9 cellular contexts compared by ENCODE assay signal in the genomic region with DNA sequence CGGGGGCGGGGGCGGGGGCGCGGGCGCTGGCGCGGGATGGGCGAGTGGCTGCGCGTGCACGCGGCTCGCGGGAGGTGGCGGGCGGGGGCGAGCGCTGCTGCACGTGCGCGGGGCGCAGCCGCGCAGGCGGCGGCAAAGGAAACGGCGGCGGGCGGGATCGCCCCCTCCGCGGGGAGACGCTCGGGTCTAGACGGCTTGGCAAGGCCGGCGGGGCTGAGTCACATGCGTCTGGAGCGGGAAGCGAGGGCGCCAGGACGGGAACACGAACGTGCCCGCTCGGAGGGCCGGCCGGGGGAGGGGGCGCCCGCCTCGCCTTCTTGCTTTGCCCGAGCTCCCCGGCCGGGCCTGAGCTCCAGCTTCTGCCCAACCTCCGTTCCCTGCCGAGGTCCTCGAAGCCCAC. TPM values are rescaled to one million over a fixed set of nuclear protein-coding genes. Genes with fewer than 3 reads are reported as not detected.
DNase-seq lines count a peak whose midpoint lies in the region; ATAC-seq, FAIRE-seq and TF ChIP-seq lines count a peak whose summit lies in the region.
"Had no signal": no experiment of that assay in that cellular context is flagged by ENCODE, and none has a peak within 500 bp of the region (broad histone marks: within the 10 kb centered on the region; RNA-seq: fewer than 3 reads in every experiment).

No MANE protein-coding gene starts in this region.

- under 1% methylated on average over 57 of the region's 59 CpGs for WGBS in urinary bladder

- peak; percentile 62 for DNase-seq in ELF-1 (ENCODE audit: low read depth, low spot score)
- peak; percentile 69 for DNase-seq in activated CD4-positive, alpha-beta T cell treated with anti-CD3 and anti-CD28 coated beads for 36 hours
- DNase-seq in effector CD4-positive, alpha-beta T cell, result peak; percentile 42
- DNase-seq in occipital lobe (lab: John Stamatoyannopoulos, UW), result peak; percentile 24
- DNase-seq in UCSD-AML1 (lab: John Stamatoyannopoulos, UW; ENCODE audit: unreplicated experiment), result no peak
- no peak for DNase-seq in H54 (ENCODE audit: insufficient read length, low spot score)

- no peak overlapping the region for H3K27ac ChIP-seq in urinary bladder (ENCODE audit: low read depth)

- POLR2A ChIA-PET in activated CD4-positive, alpha-beta T cell treated with anti-CD3 and anti-CD28 coated beads for 36 hours (lab: Charles Lee), result no interaction called here

- no peaks in the 10 kb centered on the region for H3K27me3 Mint-ChIP-seq in activated CD4-positive, alpha-beta T cell treated with anti-CD3 and anti-CD28 coated beads for 36 hours

- H3K27ac Mint-ChIP-seq in activated CD4-positive, alpha-beta T cell treated with anti-CD3 and anti-CD28 coated beads for 36 hours, result no peak overlapping the region

- H3K9me3 Mint-ChIP-seq in activated CD4-positive, alpha-beta T cell treated with anti-CD3 and anti-CD28 coated beads for 36 hours (ENCODE audit: low read depth), result no peaks in the 10 kb centered on the region

- H3K4me1 Mint-ChIP-seq in activated CD4-positive, alpha-beta T cell treated with anti-CD3 and anti-CD28 coated beads for 36 hours, result peaks cover 5% of the 10 kb centered on the region

- intact Hi-C loops in activated CD4-positive, alpha-beta T cell treated with anti-CD3 and anti-CD28 coated beads for 36 hours (cut with DNase I, micrococcal nuclease), result loop anchor here (5.0 kb wide), 3 partner anchors 248 to 1598 kb away; a partner anchor contains a TSS

- TF ChIP-seq POLR2A in H54 (IDR thresholded peaks at IDR 0.05; ENCODE audit: low read depth, low read length), result no peak

- no peak overlapping the region for H3K4me3 Mint-ChIP-seq in activated CD4-positive, alpha-beta T cell treated with anti-CD3 and anti-CD28 coated beads for 36 hours
- H3K4me3 Mint-ChIP-seq: brain had no signal

- no peaks in the 10 kb centered on the region for H3K36me3 Mint-ChIP-seq in activated CD4-positive, alpha-beta T cell treated with anti-CD3 and anti-CD28 coated beads for 36 hours (ENCODE audit: low read depth)
- H3K36me3 Mint-ChIP-seq: brain had no signal

- CTCF ChIA-PET in activated CD4-positive, alpha-beta T cell treated with anti-CD3 and anti-CD28 coated beads for 36 hours (lab: Charles Lee), result no interaction called here

- FAIRE-seq in H54 (lab: Jason Lieb, UNC), result no peak

- H3K4me1 ChIP-seq in urinary bladder (ENCODE audit: insufficient read depth), result no peaks in the 10 kb centered on the region

- H3K4me3 ChIP-seq in urinary bladder (ENCODE audit: low read depth, low read length), result peak overlapping the region; percentile 24

- no peaks in the 10 kb centered on the region for H3K36me3 ChIP-seq in urinary bladder (ENCODE audit: insufficient read depth)

- no peak for ATAC-seq in activated CD4-positive, alpha-beta T cell treated with anti-CD3 and anti-CD28 coated beads for 36 hours
- ATAC-seq in HG03432 (IDR thresholded peaks at IDR 0.05; ENCODE audit: unreplicated experiment), result no peak

RNA-seq across cellular contexts. Expression of a gene that starts 4.3 kb away (rescaled TPM):
- 10 to 100 TPM; 41.9 to 70.0 TPM for total RNA-seq in activated CD4-positive, alpha-beta T cell treated with anti-CD3 and anti-CD28 coated beads for 36 hours
- total RNA-seq in occipital lobe, result 8.3 TPM
- total RNA-seq in urinary bladder, result 17.1 TPM
- polyA plus RNA-seq in urinary bladder, result 26.6 TPM

RNA-seq across cellular contexts. Expression of a gene that starts 20.1 kb away (rescaled TPM):
- not detected for total RNA-seq in activated CD4-positive, alpha-beta T cell treated with anti-CD3 and anti-CD28 coated beads for 36 hours
- 1.9 TPM for total RNA-seq in occipital lobe
- 57.7 TPM for total RNA-seq in urinary bladder
- polyA plus RNA-seq in urinary bladder, result 189 TPM

RNA-seq across cellular contexts. Expression of a gene that starts 28.9 kb away (rescaled TPM):
- 1 to 10 TPM in 1 of 2 experiments, under 1 TPM in 1; 0.91 to 1.1 TPM for total RNA-seq in activated CD4-positive, alpha-beta T cell treated with anti-CD3 and anti-CD28 coated beads for 36 hours
- total RNA-seq in occipital lobe (not detected), urinary bladder (0.21 TPM)
- 0.49 TPM for polyA plus RNA-seq in urinary bladder

RNA-seq across cellular contexts. Expression of a gene that starts 42.7 kb away (rescaled TPM):
- total RNA-seq in activated CD4-positive, alpha-beta T cell treated with anti-CD3 and anti-CD28 coated beads for 36 hours, result not detected
- 7.2 TPM for total RNA-seq in occipital lobe
- 0.69 TPM for total RNA-seq in urinary bladder
- 0.10 TPM for polyA plus RNA-seq in urinary bladder

Comparison
In these comparisons a context has a peak if more than half of its experiments do, and no peak if none do; other contexts are left out.
1. DNase-seq: peak in ELF-1 (single experiment), activated CD4-positive, alpha-beta T cell treated with anti-CD3 and anti-CD28 coated beads for 36 hours (single experiment), effector CD4-positive, alpha-beta T cell (single experiment) and occipital lobe (single experiment); none in UCSD-AML1 (single experiment) and H54 (single experiment).
2. RNA of a gene that starts 20.1 kb away (total RNA-seq): 57.7 TPM in urinary bladder (single experiment); 1.9 TPM in occipital lobe (single experiment) and not detected in activated CD4-positive, alpha-beta T cell treated with anti-CD3 and anti-CD28 coated beads for 36 hours; every median in the first group is over 10 times any median in the second.